In genomic region chr1:92970990-92971689, GRCh38 we compare ENCODE assay signal across 16 cellular contexts.
"Had no signal": no experiment of that assay in that cellular context is flagged by ENCODE, and none has a peak within 500 bp of the region (broad histone marks: within the 10 kb centered on the region; RNA-seq: fewer than 3 reads in every experiment).

No MANE protein-coding gene starts in this region.

- H3K27ac Mint-ChIP-seq: activated CD4-positive, alpha-beta T cell treated with anti-CD3 and anti-CD28 coated beads for 36 hours; activated naive CD8-positive, alpha-beta T cell treated with anti-CD3 and anti-CD28 coated beads, Interleukin-2, amount 10 ng/mL, durations not matched to agents 7 days and 5 days had no signal

- H3K4me1 ChIP-seq: sigmoid colon, thyroid gland had no signal

- H3K36me3 ChIP-seq: brain microvascular endothelial cell, ovary, sigmoid colon, spleen, thyroid gland, WERI-Rb-1 had no signal

- FAIRE-seq: islet of Langerhans had no signal

- ATAC-seq: activated CD4-positive, alpha-beta T cell treated with anti-CD3 and anti-CD28 coated beads for 36 hours; left lobe of liver; naive thymus-derived CD4-positive, alpha-beta T cell had no signal

- H3K27ac ChIP-seq: brain microvascular endothelial cell, epithelial cell of prostate, ovary, sigmoid colon, spleen, thyroid gland, WERI-Rb-1 had no signal

- H3K9me3 Mint-ChIP-seq: activated naive CD8-positive, alpha-beta T cell treated with anti-CD3 and anti-CD28 coated beads, Interleukin-2, amount 10 ng/mL, durations not matched to agents 7 days and 5 days; naive thymus-derived CD4-positive, alpha-beta T cell had no signal

- H3K4me3 ChIP-seq: ovary, sigmoid colon, spleen, thyroid gland had no signal

- H3K27me3 ChIP-seq: brain microvascular endothelial cell, ovary, sigmoid colon, spleen, thyroid gland had no signal

- H3K4me3 Mint-ChIP-seq: activated CD4-positive, alpha-beta T cell treated with anti-CD3 and anti-CD28 coated beads for 36 hours; activated naive CD8-positive, alpha-beta T cell treated with anti-CD3 and anti-CD28 coated beads, Interleukin-2, amount 10 ng/mL, durations not matched to agents 7 days and 5 days; naive thymus-derived CD4-positive, alpha-beta T cell had no signal

- DNase-seq: activated CD4-positive, alpha-beta T cell treated with anti-CD3 and anti-CD28 coated beads for 36 hours; activated CD8-positive, alpha-beta memory T cell treated with anti-CD3 and anti-CD28 coated beads, Interleukin-2, amount 50 U/mL, for 48 hours; activated naive CD4-positive, alpha-beta T cell; activated naive CD8-positive, alpha-beta T cell treated with anti-CD3 and anti-CD28 coated beads, Interleukin-2, amount 10 ng/mL, durations not matched to agents 7 days and 5 days; brain microvascular endothelial cell; cerebellar nuclear complex; effector memory CD4-positive, alpha-beta T cell; naive thymus-derived CD4-positive, alpha-beta T cell; ovary; sigmoid colon; spleen; thyroid gland; WERI-Rb-1 had no signal

- H3K9me3 ChIP-seq: ovary, sigmoid colon, spleen, thyroid gland had no signal

- H3K27me3 Mint-ChIP-seq: activated CD4-positive, alpha-beta T cell treated with anti-CD3 and anti-CD28 coated beads for 36 hours; activated naive CD8-positive, alpha-beta T cell treated with anti-CD3 and anti-CD28 coated beads, Interleukin-2, amount 10 ng/mL, durations not matched to agents 7 days and 5 days; naive thymus-derived CD4-positive, alpha-beta T cell had no signal
